Comparison of ENCODE assay signal across 16 cellular contexts in genomic region chr7:22256702-22257101, GRCh38.
DNase-seq lines count a peak whose midpoint lies in the region; TF ChIP-seq lines count a peak whose summit lies in the region.
"Had no signal": no experiment of that assay in that cellular context is flagged by ENCODE, and none has a peak within 500 bp of the region (broad histone marks: within the 10 kb centered on the region; RNA-seq: fewer than 3 reads in every experiment).

No MANE protein-coding gene starts in this region.

- peak; percentile 20 for DNase-seq in DMS 273 (lab: John Stamatoyannopoulos, UW; ENCODE audit: unreplicated experiment)
- DNase-seq in DMS 273 treated with DMSO at 0.1 percent for 48 hours (lab: John Stamatoyannopoulos, UW): no peak
- DNase-seq in OCI-M1 (lab: John Stamatoyannopoulos, UW): peak; percentile 18
- peak; percentile 42 for DNase-seq in fibroblast of the aortic adventitia (ENCODE audit: low read depth)
- DNase-seq in substantia nigra (lab: John Stamatoyannopoulos, UW): no peak
- no peak for DNase-seq in DMS153 treated with DMSO at 0.1 percent for 48 hours (lab: John Stamatoyannopoulos, UW; ENCODE audit: unreplicated experiment)
- DNase-seq in SK-N-DZ (ENCODE audit: low spot score): no peak
- no peak for DNase-seq in NCI-H2029 treated with DMSO at 0.1 percent for 48 hours (lab: John Stamatoyannopoulos, UW)
- DNase-seq: activated CD4-positive, alpha-beta T cell treated with anti-CD3 and anti-CD28 coated beads for 1 hour; NCI-H510A; ovary; T1000; transverse colon had no signal

- H3K27ac ChIP-seq in substantia nigra (ENCODE audit: low read depth, low read length, poor library complexity, severe bottlenecking): peak overlapping the region; percentile 77
- H3K27ac ChIP-seq: 22Rv1, ovary, SJSA1, transverse colon had no signal

- H3K4me3 ChIP-seq in fibroblast of the aortic adventitia (ENCODE audit: low read depth, low read length): no peak overlapping the region
- H3K4me3 ChIP-seq: HAP-1, ovary, SJSA1, transverse colon had no signal

- TF ChIP-seq CTCF in fibroblast of the aortic adventitia (IDR thresholded peaks at IDR 0.05; ENCODE audit: insufficient read depth, low read length): peak; percentile 24

Comparison
In these comparisons a context has a peak if more than half of its experiments do, and no peak if none do; other contexts are left out.
1. DNase-seq: peak in DMS 273 (single experiment), OCI-M1 (single experiment) and fibroblast of the aortic adventitia (single experiment); none in DMS 273 treated with DMSO at 0.1 percent for 48 hours (single experiment), substantia nigra (0 of 49), DMS153 treated with DMSO at 0.1 percent for 48 hours (single experiment), SK-N-DZ (single experiment) and NCI-H2029 treated with DMSO at 0.1 percent for 48 hours (single experiment).